In the genomic region with DNA sequence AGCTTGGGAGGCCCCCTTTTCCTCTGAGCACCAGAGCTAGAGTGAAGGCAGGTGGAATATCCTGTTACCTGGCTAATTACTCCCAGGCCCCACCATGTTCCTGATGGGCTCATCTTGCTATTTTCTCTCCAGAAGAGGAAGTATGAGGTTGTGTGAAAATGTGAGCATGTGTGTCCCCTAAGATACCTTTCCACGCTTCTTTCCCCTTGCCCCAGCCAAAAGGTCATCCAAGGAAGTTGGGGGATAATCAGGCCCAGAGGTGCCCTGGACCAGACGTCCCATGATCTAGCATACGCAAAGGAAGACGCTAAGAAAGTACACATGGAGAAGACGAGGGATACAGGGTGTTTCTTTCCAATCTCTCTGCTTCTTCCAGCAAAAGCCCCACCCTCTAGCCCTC, we compare ENCODE assay signal across 20 cellular contexts.
"Had no signal": no experiment of that assay in that cellular context is flagged by ENCODE, and none has a peak within 500 bp of the region (broad histone marks: within the 10 kb centered on the region; RNA-seq: fewer than 3 reads in every experiment).

No MANE protein-coding gene starts in this region.

- H3K4me1 ChIP-seq: gastrocnemius medialis, transverse colon had no signal

- H3K4me2 ChIP-seq: neural progenitor cell had no signal

- H2AFZ ChIP-seq: neural progenitor cell had no signal

- H3K4me3 ChIP-seq: gastrocnemius medialis, heart right ventricle, mucosa of descending colon, neural progenitor cell, ovary, stomach, thoracic aorta, transverse colon had no signal

- ATAC-seq: esophagus mucosa; gastrocnemius medialis; heart right ventricle; left lobe of liver; mucosa of descending colon; natural killer cell treated with Interleukin-12 subunit alpha and Interleukin-12 subunit beta and Interleukin-15 and Interleukin-18, amount 100 ng/mL, for 72 hours; right cardiac atrium had no signal

- H3K36me3 Mint-ChIP-seq: natural killer cell treated with Interleukin-12 subunit alpha and Interleukin-12 subunit beta and Interleukin-15 and Interleukin-18, amount 100 ng/mL, for 72 hours; neural progenitor cell had no signal

- H3K27me3 ChIP-seq: gastrocnemius medialis, heart right ventricle, neural progenitor cell, ovary, stomach, transverse colon had no signal

- H3K9ac ChIP-seq: neural progenitor cell had no signal

- H3K36me3 ChIP-seq: gastrocnemius medialis, heart right ventricle, neural progenitor cell, ovary, stomach, thoracic aorta, transverse colon had no signal

- H3K9me3 ChIP-seq: gastrocnemius medialis, heart right ventricle, mucosa of descending colon, ovary, stomach, thoracic aorta, transverse colon had no signal

- DNase-seq: effector memory CD4-positive, alpha-beta T cell; gastrocnemius medialis; heart right ventricle; islet precursor cell; mammary epithelial cell; mucosa of descending colon; nucleus accumbens; ovary; right cardiac atrium; small intestine; stimulated activated CD4-positive, alpha-beta T cell treated with anti-CD3 and anti-CD28 coated beads, Interleukin-2, amount 100 ng/mL, for 48 hours; stomach; substantia nigra; transverse colon had no signal

- H3K27ac Mint-ChIP-seq: natural killer cell treated with Interleukin-12 subunit alpha and Interleukin-12 subunit beta and Interleukin-15 and Interleukin-18, amount 100 ng/mL, for 72 hours; neural progenitor cell; progenitor cell of endocrine pancreas had no signal

- H3K4me3 Mint-ChIP-seq: natural killer cell treated with Interleukin-12 subunit alpha and Interleukin-12 subunit beta and Interleukin-15 and Interleukin-18, amount 100 ng/mL, for 72 hours; neural progenitor cell had no signal

- H3K27ac ChIP-seq: gastrocnemius medialis, heart right ventricle, neural progenitor cell, ovary, stomach, thoracic aorta, transverse colon had no signal

- H3K9me3 Mint-ChIP-seq: neural progenitor cell had no signal
